Comparison of ENCODE assay signal across 13 cellular contexts in the genomic region with DNA sequence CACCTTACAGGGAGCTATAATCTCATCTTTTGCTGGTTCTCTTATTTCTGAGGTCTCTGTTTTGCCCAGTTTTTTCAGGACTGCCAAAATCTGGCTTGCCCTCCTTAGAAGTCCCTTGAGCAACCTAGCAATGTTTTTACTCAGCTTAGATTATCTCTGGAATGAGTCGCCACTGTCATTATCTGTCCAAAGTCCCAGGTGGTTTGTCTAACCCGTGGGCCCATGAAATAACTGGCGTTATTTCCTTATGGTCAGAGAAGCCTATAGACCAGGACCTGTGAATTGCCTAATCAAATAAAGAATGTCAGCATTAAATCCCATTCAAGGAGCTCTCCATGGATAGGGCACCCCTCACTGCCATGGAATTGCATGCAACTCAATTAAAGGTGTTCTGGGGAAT.
DNase-seq lines count a peak whose midpoint lies in the region; ATAC-seq and TF ChIP-seq lines count a peak whose summit lies in the region.
"Had no signal": no experiment of that assay in that cellular context is flagged by ENCODE, and none has a peak within 500 bp of the region (broad histone marks: within the 10 kb centered on the region; RNA-seq: fewer than 3 reads in every experiment).

No MANE protein-coding gene starts in this region.

- peaks cover 0 to 3% of the 10 kb centered on the region in 2 experiments for H3K4me1 ChIP-seq in trophoblast cell (ENCODE audit: control insufficient read depth in 1 of 2, insufficient read depth in 2 of 2, low read length in 2 of 2)
- no peaks in the 10 kb centered on the region for H3K4me1 ChIP-seq in mesendoderm (ENCODE audit: control insufficient read depth, low read depth, low read length)

- H3K79me1 ChIP-seq in trophoblast cell (ENCODE audit: low read length) (no peaks in the 10 kb centered on the region), mesendoderm (ENCODE audit: low read length) (no peaks in the 10 kb centered on the region)

- H3K27ac ChIP-seq in trophoblast cell (ENCODE audit: low read depth, low read length) (no peak overlapping the region), mesendoderm (ENCODE audit: low read depth, low read length) (no peak overlapping the region)
- H3K27ac ChIP-seq: A549 had no signal

- H3K18ac ChIP-seq in trophoblast cell (ENCODE audit: low read length) (no peak overlapping the region), mesendoderm (ENCODE audit: low read length) (no peak overlapping the region)

- H2BK120ac ChIP-seq in trophoblast cell (ENCODE audit: insufficient read depth, low read length, poor library complexity): no peak overlapping the region
- H2BK120ac ChIP-seq in mesendoderm (ENCODE audit: low read depth, low read length): no peak overlapping the region

- no peaks in the 10 kb centered on the region for H3K9me3 ChIP-seq in trophoblast cell (ENCODE audit: insufficient read depth, low read depth, low read length)
- H3K9me3 ChIP-seq: A549 had no signal

- no peak overlapping the region for H4K91ac ChIP-seq in trophoblast cell (ENCODE audit: low read depth, low read length)

- H4K8ac ChIP-seq in trophoblast cell (ENCODE audit: low read depth, low read length): no peak overlapping the region
- H4K8ac ChIP-seq in mesendoderm (ENCODE audit: low read depth, low read length): no peak overlapping the region

- H3K4ac ChIP-seq in trophoblast cell (ENCODE audit: low read depth, low read length) (no peak overlapping the region), mesendoderm (ENCODE audit: low read depth, low read length) (no peak overlapping the region)

- no peak overlapping the region for H3K14ac ChIP-seq in trophoblast cell (ENCODE audit: low read length)

- no peaks in the 10 kb centered on the region for H3K79me2 ChIP-seq in trophoblast cell (ENCODE audit: control insufficient read depth, insufficient read depth, low read length, poor library complexity)
- H3K79me2 ChIP-seq in mesendoderm (ENCODE audit: control insufficient read depth, insufficient read depth, low read length): no peaks in the 10 kb centered on the region

- H3K23ac ChIP-seq in trophoblast cell (ENCODE audit: low read length) (no peak overlapping the region), mesendoderm (ENCODE audit: low read length) (no peak overlapping the region)

- H3K9ac ChIP-seq in trophoblast cell (ENCODE audit: low read length): no peak overlapping the region
- no peak overlapping the region for H3K9ac ChIP-seq in mesendoderm (ENCODE audit: low read length)

- no peak overlapping the region for H4K5ac ChIP-seq in mesendoderm (ENCODE audit: low read length)

- no CpG with 5 or more reads among the region's 3 CpGs for WGBS in trophoblast cell (ENCODE audit: extremely low coverage, insufficient coverage, insufficient read length)
- no CpG with 5 or more reads among the region's 3 CpGs for WGBS in mesendoderm (ENCODE audit: extremely low coverage, insufficient coverage, low lambda C conversion rate)

- no peaks in the 10 kb centered on the region for H3K27me3 ChIP-seq in trophoblast cell (ENCODE audit: insufficient read depth, low read length)
- peaks cover under 1% of the 10 kb centered on the region for H3K27me3 ChIP-seq in mesendoderm (ENCODE audit: insufficient read depth, low read length, poor library complexity)

- H2BK5ac ChIP-seq in trophoblast cell (ENCODE audit: low read depth, low read length, poor library complexity) (no peak overlapping the region), mesendoderm (ENCODE audit: low read length) (no peak overlapping the region)

- H3K4me3 ChIP-seq in fibroblast of the aortic adventitia (ENCODE audit: low read depth, low read length) (no peak overlapping the region), trophoblast cell (ENCODE audit: low read depth, low read length) (no peak overlapping the region), mesendoderm (ENCODE audit: low read length) (no peak overlapping the region)
- H3K4me3 ChIP-seq: A549, GM23338 had no signal

- H3K56ac ChIP-seq in mesendoderm (ENCODE audit: low read length): no peak overlapping the region

- no peak for ATAC-seq in HG02798 (IDR thresholded peaks at IDR 0.05; ENCODE audit: poor library complexity, unreplicated experiment)
- ATAC-seq: A549, GM23338 had no signal

- no peak overlapping the region for H2AFZ ChIP-seq in trophoblast cell (ENCODE audit: insufficient read depth, low read length, poor library complexity)
- H2AFZ ChIP-seq: GM23338 had no signal

- no peak overlapping the region for H2BK15ac ChIP-seq in mesendoderm (replicated peaks; ENCODE audit: low read depth)

- TF ChIP-seq CTCF in fibroblast of the aortic adventitia (IDR thresholded peaks at IDR 0.05; ENCODE audit: insufficient read depth, low read length): no peak

- H2AK5ac ChIP-seq in trophoblast cell (ENCODE audit: low read length): no peak overlapping the region
- no peak overlapping the region for H2AK5ac ChIP-seq in mesendoderm (ENCODE audit: low read length)

- no peak overlapping the region for H3K4me2 ChIP-seq in trophoblast cell (ENCODE audit: low read length)
- H3K4me2 ChIP-seq in mesendoderm (ENCODE audit: low read length): no peak overlapping the region
- H3K4me2 ChIP-seq: A549, GM23338 had no signal

- H3K36me3 ChIP-seq in trophoblast cell (ENCODE audit: control insufficient read depth in 1 of 2, insufficient read depth in 2 of 2, low read length in 2 of 2) (no peaks in the 10 kb centered on the region), mesendoderm (ENCODE audit: control insufficient read depth, insufficient read depth, low read length) (no peaks in the 10 kb centered on the region)

- DNase-seq in NCI-H69 (lab: John Stamatoyannopoulos, UW) (peak; percentile 28), fibroblast of the aortic adventitia (ENCODE audit: low read depth) (peak; percentile 20), trophoblast cell (peak; percentile 12 to 69), HCEC 1CT (no peak), mesendoderm (no peak), NCI-H526 treated with DMSO at 0.1 percent for 48 hours (lab: John Stamatoyannopoulos, UW) (no peak)
- DNase-seq: CD8-positive, alpha-beta memory T cell; DMS53; GF-D8; H7 had no signal

- no peak overlapping the region for H4K12ac ChIP-seq in trophoblast cell (ENCODE audit: low read depth, low read length)

- no peak overlapping the region for H2BK12ac ChIP-seq in trophoblast cell (ENCODE audit: low read length)

Comparison
In these comparisons a context has a peak if more than half of its experiments do, and no peak if none do; other contexts are left out.
1. DNase-seq: peak in NCI-H69 (single experiment), fibroblast of the aortic adventitia (single experiment) and trophoblast cell (2 of 2); none in HCEC 1CT (single experiment), mesendoderm (single experiment) and NCI-H526 treated with DMSO at 0.1 percent for 48 hours (single experiment).